ENCODE assay signal across 8 cellular contexts in the genomic region with DNA sequence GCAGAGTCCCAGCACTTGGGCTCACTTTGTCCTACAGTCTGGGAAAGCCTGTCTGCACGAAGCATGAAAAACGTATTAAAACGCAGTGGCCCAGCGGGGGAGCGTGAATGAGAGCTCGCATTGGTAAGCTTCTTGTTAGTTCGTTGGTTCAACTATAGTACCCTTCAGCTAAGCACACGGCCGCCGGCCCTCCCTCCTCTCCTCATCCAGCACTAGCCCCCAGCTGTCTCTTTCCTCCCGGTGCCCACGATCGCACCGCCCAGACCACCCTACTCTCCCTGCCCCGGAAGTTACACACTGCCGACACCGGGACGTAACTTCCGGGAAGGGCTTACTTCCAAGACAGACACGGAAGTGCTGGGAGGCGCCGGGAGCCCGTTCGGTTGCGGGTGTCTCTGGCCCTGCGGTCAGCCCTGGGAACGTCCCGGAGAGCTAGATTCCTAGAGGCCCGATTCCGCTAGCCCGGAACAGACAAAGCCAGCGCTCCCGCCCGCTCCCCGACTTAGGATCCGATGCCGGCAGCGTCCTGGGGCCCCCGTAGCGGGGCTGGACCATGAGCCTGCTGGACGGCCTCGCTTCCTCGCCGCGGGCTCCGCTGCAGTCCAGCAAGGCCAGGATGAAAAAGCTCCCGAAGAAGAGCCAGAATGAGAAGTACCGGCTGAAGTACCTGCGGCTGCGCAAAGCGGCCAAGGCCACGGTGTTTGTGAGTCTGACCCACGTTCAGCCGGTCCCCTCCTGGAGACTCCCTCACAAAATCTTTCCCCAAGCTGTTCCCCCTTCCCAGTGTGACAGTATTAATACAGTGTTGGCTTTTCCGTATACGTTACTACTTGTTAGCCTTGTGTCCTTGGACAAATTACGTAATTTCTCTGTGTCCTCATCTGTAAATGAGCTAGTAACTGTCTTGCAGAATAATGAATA. TPM values are rescaled to one million over a fixed set of nuclear protein-coding genes. Genes with fewer than 3 reads are reported as not detected.
DNase-seq lines count a peak whose midpoint lies in the region; ATAC-seq lines count a peak whose summit lies in the region.

A gene with protein sequence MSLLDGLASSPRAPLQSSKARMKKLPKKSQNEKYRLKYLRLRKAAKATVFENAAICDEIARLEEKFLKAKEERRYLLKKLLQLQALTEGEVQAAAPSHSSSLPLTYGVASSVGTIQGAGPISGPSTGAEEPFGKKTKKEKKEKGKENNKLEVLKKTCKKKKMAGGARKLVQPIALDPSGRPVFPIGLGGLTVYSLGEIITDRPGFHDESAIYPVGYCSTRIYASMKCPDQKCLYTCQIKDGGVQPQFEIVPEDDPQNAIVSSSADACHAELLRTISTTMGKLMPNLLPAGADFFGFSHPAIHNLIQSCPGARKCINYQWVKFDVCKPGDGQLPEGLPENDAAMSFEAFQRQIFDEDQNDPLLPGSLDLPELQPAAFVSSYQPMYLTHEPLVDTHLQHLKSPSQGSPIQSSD (plus strand): TSS at position 334 of the 921 bp plus-strand sequence. CDS start 220 bp downstream, at position 554.

- DNase-seq in NCI-H748 (lab: John Stamatoyannopoulos, UW; ENCODE audit: unreplicated experiment) (peak; percentile 90), left lobe of liver (ENCODE audit: low spot score) (peak; percentile 87)
- DNase-seq in activated CD4-positive, alpha-beta T cell treated with anti-CD3 and anti-CD28 coated beads, Interleukin-2, amount 50 U/mL, for 24 hours (ENCODE audit: low read depth in 1 of 2, low spot score in 1 of 2) = peak; percentile 60 to 81
- DNase-seq in stimulated activated CD4-positive, alpha-beta T cell treated with anti-CD3 and anti-CD28 coated beads, Interleukin-2, amount 100 ng/mL, for 4 hours (ENCODE audit: low read depth) = peak; percentile 76

- peak within 1 kb of the TSS; percentile 77 to 99 (median 92) for H3K4me2 ChIP-seq in BLaER1 treated with 17β-estradiol and CSF1 and Interleukin-3, amounts not matched to agents 10 nM and 100 nM

- H3K27ac Mint-ChIP-seq in dendritic cell treated with granulocyte-macrophage colony-stimulating factor and Interleukin-4, amounts not matched to agents 40 ng/mL and 50 ng/mL, for 4 days = peak within 1 kb of the TSS; percentile 97

- H3K9me3 Mint-ChIP-seq in dendritic cell treated with granulocyte-macrophage colony-stimulating factor and Interleukin-4, amounts not matched to agents 40 ng/mL and 50 ng/mL, for 4 days = no peaks in the 10 kb centered on the region

- peaks cover 11% of the 10 kb centered on the region for H3K27me3 Mint-ChIP-seq in dendritic cell treated with granulocyte-macrophage colony-stimulating factor and Interleukin-4, amounts not matched to agents 40 ng/mL and 50 ng/mL, for 4 days

- intact Hi-C loops in dendritic cell treated with granulocyte-macrophage colony-stimulating factor and Interleukin-4, amounts not matched to agents 40 ng/mL and 50 ng/mL, for 4 days (cut with micrococcal nuclease) = loop anchor here (5.0 kb wide), 1 partner anchor 490 kb away; a partner anchor contains a TSS

- peaks cover 9 to 41% (median 30%) of the 10 kb centered on the region in 11 experiments; a peak in 15 of 22 replicates for H4K20me1 ChIP-seq in BLaER1 treated with 17β-estradiol and CSF1 and Interleukin-3, amounts not matched to agents 10 nM and 100 nM

- no peaks in the 10 kb centered on the region for H3K9me3 ChIP-seq in BLaER1 treated with 17β-estradiol and CSF1 and Interleukin-3, amounts not matched to agents 10 nM and 100 nM (replicated peaks in 1 of 11)

- H3K4me1 Mint-ChIP-seq in dendritic cell treated with granulocyte-macrophage colony-stimulating factor and Interleukin-4, amounts not matched to agents 40 ng/mL and 50 ng/mL, for 4 days (ENCODE audit: low read depth) = peaks cover 35% of the 10 kb centered on the region

- no peaks in the 10 kb centered on the region for H3K27me3 ChIP-seq in BLaER1 treated with 17β-estradiol and CSF1 and Interleukin-3, amounts not matched to agents 10 nM and 100 nM

- peaks cover 29 to 36% (median 34%) of the 10 kb centered on the region in 11 experiments for H3K36me3 ChIP-seq in BLaER1 treated with 17β-estradiol and CSF1 and Interleukin-3, amounts not matched to agents 10 nM and 100 nM

- peak; percentile 98 for ATAC-seq in GM19351 (IDR thresholded peaks at IDR 0.05; ENCODE audit: unreplicated experiment)
- ATAC-seq in HG03520 (IDR thresholded peaks at IDR 0.05; ENCODE audit: unreplicated experiment) = peak; percentile 97
- peak; percentile 98 for ATAC-seq in left lobe of liver

- peak within 1 kb of the TSS; percentile 91 to 98 (median 95) for H3K9ac ChIP-seq in BLaER1 treated with 17β-estradiol and CSF1 and Interleukin-3, amounts not matched to agents 10 nM and 100 nM

- H3K4me3 Mint-ChIP-seq in dendritic cell treated with granulocyte-macrophage colony-stimulating factor and Interleukin-4, amounts not matched to agents 40 ng/mL and 50 ng/mL, for 4 days = peak within 1 kb of the TSS; percentile 94

- peak within 1 kb of the TSS; percentile 90 to 96 (median 94) for H3K27ac ChIP-seq in BLaER1 treated with 17β-estradiol and CSF1 and Interleukin-3, amounts not matched to agents 10 nM and 100 nM

- H3K4me3 ChIP-seq in BLaER1 treated with 17β-estradiol and CSF1 and Interleukin-3, amounts not matched to agents 10 nM and 100 nM = peak within 1 kb of the TSS; percentile 85 to 99 (median 90)

- peaks cover 41% of the 10 kb centered on the region for H3K36me3 Mint-ChIP-seq in dendritic cell treated with granulocyte-macrophage colony-stimulating factor and Interleukin-4, amounts not matched to agents 40 ng/mL and 50 ng/mL, for 4 days (ENCODE audit: low read depth)

- peaks cover 17 to 32% (median 21%) of the 10 kb centered on the region in 10 experiments for H3K4me1 ChIP-seq in BLaER1 treated with 17β-estradiol and CSF1 and Interleukin-3, amounts not matched to agents 10 nM and 100 nM

RNA-seq across cellular contexts. Expression of the gene that starts here (rescaled TPM):
- 23.3 TPM for total RNA-seq in left lobe of liver

Comparison
In these comparisons a context has a peak if more than half of its experiments do, and no peak if none do; other contexts are left out.
1. Peak in every context shown above with its lines: DNase-seq, ATAC-seq, H3K4me3 ChIP-seq and H3K27ac ChIP-seq.